1 cellular context compared by ENCODE assay signal in genomic region chr10:112958275-112958995, GRCh38.
TF ChIP-seq lines count a peak whose summit lies in the region.

No MANE protein-coding gene starts in this region.

TF ChIP-seq in SK-N-SH, 30 proteins besides CTCF, POLR2A, EP300 and RAD21 (continued from another document):
- TF ChIP-seq TEAD4 (IDR thresholded peaks at IDR 0.05; ENCODE audit: borderline replicate concordance, insufficient read depth) (peak; percentile 83; the same call in 1 of the 2 replicates), NFIC (IDR thresholded peaks at IDR 0.05; ENCODE audit: borderline replicate concordance) (peak; percentile 67), CHD2 (IDR thresholded peaks at IDR 0.05; ENCODE audit: low read length, partially characterized antibody) (peak; percentile 10), POLR2AphosphoS5 (IDR thresholded peaks at IDR 0.05; ENCODE audit: low read depth, low read length) (peak; percentile 90), SIN3A (IDR thresholded peaks at IDR 0.05; ENCODE audit: borderline replicate concordance, low read depth, low read length) (no peak), SMC3 (IDR thresholded peaks at IDR 0.05; ENCODE audit: low read depth, low read length) (no peak), PBX3 (IDR thresholded peaks at IDR 0.05) (peak; percentile 89), YY1 (IDR thresholded peaks at IDR 0.05; ENCODE audit: low read depth) (no peak), GATA2 (CRISPR knock-in tag; IDR thresholded peaks at IDR 0.05) (no peak), RFX5 (IDR thresholded peaks at IDR 0.05; ENCODE audit: low read length) (no peak), MXI1 (IDR thresholded peaks at IDR 0.05; ENCODE audit: low read depth, low read length) (no peak), JUND (IDR thresholded peaks at IDR 0.05) (peak; percentile 93), TAF1 (IDR thresholded peaks at IDR 0.05; ENCODE audit: borderline replicate concordance, low read depth, low read length) (no peak), FOXM1 (IDR thresholded peaks at IDR 0.05; ENCODE audit: low read depth) (no peak), NRF1 (IDR thresholded peaks at IDR 0.05; ENCODE audit: low read depth, low read length) (no peak), GABPA (IDR thresholded peaks at IDR 0.05; ENCODE audit: low read depth) (no peak), TCF12 (IDR thresholded peaks at IDR 0.05) (peak; percentile 99)
- TF ChIP-seq, protein P1, sequence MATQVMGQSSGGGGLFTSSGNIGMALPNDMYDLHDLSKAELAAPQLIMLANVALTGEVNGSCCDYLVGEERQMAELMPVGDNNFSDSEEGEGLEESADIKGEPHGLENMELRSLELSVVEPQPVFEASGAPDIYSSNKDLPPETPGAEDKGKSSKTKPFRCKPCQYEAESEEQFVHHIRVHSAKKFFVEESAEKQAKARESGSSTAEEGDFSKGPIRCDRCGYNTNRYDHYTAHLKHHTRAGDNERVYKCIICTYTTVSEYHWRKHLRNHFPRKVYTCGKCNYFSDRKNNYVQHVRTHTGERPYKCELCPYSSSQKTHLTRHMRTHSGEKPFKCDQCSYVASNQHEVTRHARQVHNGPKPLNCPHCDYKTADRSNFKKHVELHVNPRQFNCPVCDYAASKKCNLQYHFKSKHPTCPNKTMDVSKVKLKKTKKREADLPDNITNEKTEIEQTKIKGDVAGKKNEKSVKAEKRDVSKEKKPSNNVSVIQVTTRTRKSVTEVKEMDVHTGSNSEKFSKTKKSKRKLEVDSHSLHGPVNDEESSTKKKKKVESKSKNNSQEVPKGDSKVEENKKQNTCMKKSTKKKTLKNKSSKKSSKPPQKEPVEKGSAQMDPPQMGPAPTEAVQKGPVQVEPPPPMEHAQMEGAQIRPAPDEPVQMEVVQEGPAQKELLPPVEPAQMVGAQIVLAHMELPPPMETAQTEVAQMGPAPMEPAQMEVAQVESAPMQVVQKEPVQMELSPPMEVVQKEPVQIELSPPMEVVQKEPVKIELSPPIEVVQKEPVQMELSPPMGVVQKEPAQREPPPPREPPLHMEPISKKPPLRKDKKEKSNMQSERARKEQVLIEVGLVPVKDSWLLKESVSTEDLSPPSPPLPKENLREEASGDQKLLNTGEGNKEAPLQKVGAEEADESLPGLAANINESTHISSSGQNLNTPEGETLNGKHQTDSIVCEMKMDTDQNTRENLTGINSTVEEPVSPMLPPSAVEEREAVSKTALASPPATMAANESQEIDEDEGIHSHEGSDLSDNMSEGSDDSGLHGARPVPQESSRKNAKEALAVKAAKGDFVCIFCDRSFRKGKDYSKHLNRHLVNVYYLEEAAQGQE (IDR thresholded peaks at IDR 0.05; ENCODE audit: low read depth, low read length) = no peak
- TF ChIP-seq, protein P2, sequence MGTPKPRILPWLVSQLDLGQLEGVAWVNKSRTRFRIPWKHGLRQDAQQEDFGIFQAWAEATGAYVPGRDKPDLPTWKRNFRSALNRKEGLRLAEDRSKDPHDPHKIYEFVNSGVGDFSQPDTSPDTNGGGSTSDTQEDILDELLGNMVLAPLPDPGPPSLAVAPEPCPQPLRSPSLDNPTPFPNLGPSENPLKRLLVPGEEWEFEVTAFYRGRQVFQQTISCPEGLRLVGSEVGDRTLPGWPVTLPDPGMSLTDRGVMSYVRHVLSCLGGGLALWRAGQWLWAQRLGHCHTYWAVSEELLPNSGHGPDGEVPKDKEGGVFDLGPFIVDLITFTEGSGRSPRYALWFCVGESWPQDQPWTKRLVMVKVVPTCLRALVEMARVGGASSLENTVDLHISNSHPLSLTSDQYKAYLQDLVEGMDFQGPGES (IDR thresholded peaks at IDR 0.05; ENCODE audit: low read depth, low read length) = no peak
- TF ChIP-seq, protein P3, sequence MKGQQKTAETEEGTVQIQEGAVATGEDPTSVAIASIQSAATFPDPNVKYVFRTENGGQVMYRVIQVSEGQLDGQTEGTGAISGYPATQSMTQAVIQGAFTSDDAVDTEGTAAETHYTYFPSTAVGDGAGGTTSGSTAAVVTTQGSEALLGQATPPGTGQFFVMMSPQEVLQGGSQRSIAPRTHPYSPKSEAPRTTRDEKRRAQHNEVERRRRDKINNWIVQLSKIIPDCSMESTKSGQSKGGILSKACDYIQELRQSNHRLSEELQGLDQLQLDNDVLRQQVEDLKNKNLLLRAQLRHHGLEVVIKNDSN (IDR thresholded peaks at IDR 0.05; ENCODE audit: borderline replicate concordance, low read depth) = no peak
- TF ChIP-seq, protein P4, sequence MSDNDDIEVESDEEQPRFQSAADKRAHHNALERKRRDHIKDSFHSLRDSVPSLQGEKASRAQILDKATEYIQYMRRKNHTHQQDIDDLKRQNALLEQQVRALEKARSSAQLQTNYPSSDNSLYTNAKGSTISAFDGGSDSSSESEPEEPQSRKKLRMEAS (IDR thresholded peaks at IDR 0.05; ENCODE audit: low read depth) = 0 out of 2 replicates have a peak, but pooled peaks have one; percentile 31
